8 cellular contexts compared by ENCODE assay signal in the genomic region with DNA sequence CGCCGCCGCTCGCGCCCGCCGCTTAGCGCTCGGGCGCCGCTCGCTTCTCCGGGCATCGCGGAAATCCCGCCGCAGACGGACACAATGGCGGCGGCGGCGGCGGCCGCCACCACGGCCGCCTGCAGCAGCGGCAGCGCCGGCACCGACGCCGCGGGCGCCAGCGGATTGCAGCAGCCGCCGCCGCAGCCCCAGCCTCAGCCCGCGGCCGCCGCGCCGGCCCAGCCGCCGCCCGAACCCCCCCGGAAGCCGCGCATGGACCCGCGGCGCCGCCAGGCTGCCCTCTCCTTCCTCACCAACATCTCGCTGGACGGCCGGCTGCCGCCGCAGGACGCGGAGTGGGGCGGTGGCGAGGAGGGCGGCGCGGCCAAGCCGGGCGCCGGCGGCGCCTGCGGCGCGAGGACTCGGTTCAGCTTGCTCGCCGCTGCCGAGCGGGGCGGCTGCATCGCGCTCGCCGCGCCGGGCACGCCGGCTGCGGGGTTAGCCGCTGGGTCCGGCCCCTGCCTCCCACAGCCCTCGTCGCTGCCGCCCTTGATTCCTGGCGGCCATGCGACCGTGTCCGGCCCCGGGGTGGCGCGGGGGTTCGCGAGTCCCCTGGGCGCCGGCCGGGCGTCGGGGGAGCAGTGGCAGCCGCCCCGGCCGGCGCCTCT. TPM values are rescaled to one million over a fixed set of nuclear protein-coding genes. Genes with fewer than 3 reads are reported as not detected.
DNase-seq lines count a peak whose midpoint lies in the region; ATAC-seq, FAIRE-seq and TF ChIP-seq lines count a peak whose summit lies in the region.

No MANE protein-coding gene starts in this region.

- H3K4me3 ChIP-seq in GM08714 (ENCODE audit: low read length) (peak overlapping the region; percentile 92), OCI-LY3 (ENCODE audit: low read length) (peak overlapping the region; percentile 77), bronchial epithelial cell (ENCODE audit: low read depth, low read length) (peak overlapping the region; percentile 39)

- H2AFZ ChIP-seq in OCI-LY3 (ENCODE audit: low read depth, low read length), result no peak overlapping the region

- DNase-seq in HCEC 1CT (peak; percentile 47), bronchial epithelial cell (ENCODE audit: low read depth) (no peak), left lobe of liver (ENCODE audit: low spot score) (peak; percentile 60), substantia nigra (lab: John Stamatoyannopoulos, UW) (peak in 2 of 49 donors; percentile 32 to 35), NCI-H187 treated with DMSO at 0.1 percent for 48 hours (lab: John Stamatoyannopoulos, UW) (no peak)

- no peaks in the 10 kb centered on the region for H3K9me3 ChIP-seq in OCI-LY3 (ENCODE audit: insufficient read depth, low read length)

- H3K9ac ChIP-seq in OCI-LY3 (ENCODE audit: low read length), result peak overlapping the region; percentile 71

- peak overlapping the region; percentile 93; the same call in 1 of the 2 replicates for H3K27ac ChIP-seq in OCI-LY3 (ENCODE audit: low read length)
- H3K27ac ChIP-seq in substantia nigra (ENCODE audit: low read depth, low read length, poor library complexity, severe bottlenecking), result peak overlapping the region; percentile 45

- TF ChIP-seq CTCF in OCI-LY3 (IDR thresholded peaks at IDR 0.05; ENCODE audit: low read depth, low read length) (no peak), bronchial epithelial cell (IDR thresholded peaks at IDR 0.05; ENCODE audit: insufficient read depth, low read length, severe bottlenecking) (no peak)

- peaks cover 49% of the 10 kb centered on the region for H3K79me2 ChIP-seq in OCI-LY3 (ENCODE audit: low read length)

- H3K4me1 ChIP-seq in OCI-LY3 (ENCODE audit: low read length), result peaks cover 41% of the 10 kb centered on the region

- peak; percentile 15 for ATAC-seq in left lobe of liver
- ATAC-seq in HG02970 (IDR thresholded peaks at IDR 0.05; ENCODE audit: low FRiP score, unreplicated experiment), result no peak

- FAIRE-seq in bronchial epithelial cell (lab: Jason Lieb, UNC), result no peak

- peak overlapping the region; percentile 96 for H3K4me2 ChIP-seq in OCI-LY3 (ENCODE audit: low read length)

- H3K27me3 ChIP-seq in OCI-LY3 (ENCODE audit: low read depth, low read length) (peaks cover 2% of the 10 kb centered on the region; the same call in 1 of the 2 replicates), bronchial epithelial cell (ENCODE audit: control insufficient read depth, insufficient read depth, low read length) (peaks cover 16% of the 10 kb centered on the region)

- H4K20me1 ChIP-seq in OCI-LY3 (ENCODE audit: insufficient read depth, low read length), result peaks cover 22% of the 10 kb centered on the region

- H3K36me3 ChIP-seq in OCI-LY3 (replicated peaks; ENCODE audit: low read depth, low read length) (peaks cover 21% of the 10 kb centered on the region), bronchial epithelial cell (ENCODE audit: control insufficient read depth, insufficient read depth, low read length) (no peaks in the 10 kb centered on the region)

RNA-seq across cellular contexts. Expression of a gene that starts 0.5 kb away (rescaled TPM):
- total RNA-seq in bronchial epithelial cell (0.13 and 0.26 TPM in 2 replicates), left lobe of liver (12.8 TPM)

Comparison
In these comparisons a context has a peak if more than half of its experiments do, and no peak if none do; other contexts are left out.
1. H3K4me3 ChIP-seq: peak in every context shown above with its lines; median percentile 92 in GM08714; 77 in OCI-LY3; 39 in bronchial epithelial cell.
2. DNase-seq: peak in HCEC 1CT (single experiment) and left lobe of liver (single experiment); none in bronchial epithelial cell (single experiment) and NCI-H187 treated with DMSO at 0.1 percent for 48 hours (single experiment).
3. RNA of a gene that starts 0.5 kb away (total RNA-seq): 12.8 TPM in left lobe of liver (single experiment); 0.13 to 0.26 TPM in bronchial epithelial cell; every median in the first group is over 10 times any median in the second.